1 cellular context compared by ENCODE assay signal in the genomic region with DNA sequence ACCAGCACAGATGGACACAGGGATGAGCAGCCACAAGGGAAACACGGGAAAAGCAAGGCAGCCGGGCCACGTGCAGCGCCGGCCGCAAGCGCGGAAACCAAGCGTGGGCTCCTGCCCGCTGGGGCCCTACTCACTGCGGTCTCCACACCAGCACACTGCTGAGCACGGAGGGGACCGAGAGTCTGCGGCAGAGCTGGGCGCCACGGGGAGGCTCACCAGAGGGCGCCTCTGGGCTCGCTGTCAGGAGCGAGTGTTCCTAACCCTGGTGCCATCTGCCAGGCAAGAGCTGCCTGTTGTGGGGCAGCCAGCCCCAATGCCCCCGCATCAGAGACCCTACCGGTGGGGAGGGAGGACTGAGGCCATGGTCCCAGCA.
TF ChIP-seq lines count a peak whose summit lies in the region.

No MANE protein-coding gene starts in this region.

TF ChIP-seq in HepG2, 621 proteins besides CTCF, POLR2A, EP300 and RAD21:
- peak; percentile 74 for TF ChIP-seq ZNF574 (CRISPR knock-in tag; IDR thresholded peaks at IDR 0.05)
- TF ChIP-seq DRAP1 (CRISPR knock-in tag; IDR thresholded peaks at IDR 0.05), result no peak
- TF ChIP-seq, protein P1, sequence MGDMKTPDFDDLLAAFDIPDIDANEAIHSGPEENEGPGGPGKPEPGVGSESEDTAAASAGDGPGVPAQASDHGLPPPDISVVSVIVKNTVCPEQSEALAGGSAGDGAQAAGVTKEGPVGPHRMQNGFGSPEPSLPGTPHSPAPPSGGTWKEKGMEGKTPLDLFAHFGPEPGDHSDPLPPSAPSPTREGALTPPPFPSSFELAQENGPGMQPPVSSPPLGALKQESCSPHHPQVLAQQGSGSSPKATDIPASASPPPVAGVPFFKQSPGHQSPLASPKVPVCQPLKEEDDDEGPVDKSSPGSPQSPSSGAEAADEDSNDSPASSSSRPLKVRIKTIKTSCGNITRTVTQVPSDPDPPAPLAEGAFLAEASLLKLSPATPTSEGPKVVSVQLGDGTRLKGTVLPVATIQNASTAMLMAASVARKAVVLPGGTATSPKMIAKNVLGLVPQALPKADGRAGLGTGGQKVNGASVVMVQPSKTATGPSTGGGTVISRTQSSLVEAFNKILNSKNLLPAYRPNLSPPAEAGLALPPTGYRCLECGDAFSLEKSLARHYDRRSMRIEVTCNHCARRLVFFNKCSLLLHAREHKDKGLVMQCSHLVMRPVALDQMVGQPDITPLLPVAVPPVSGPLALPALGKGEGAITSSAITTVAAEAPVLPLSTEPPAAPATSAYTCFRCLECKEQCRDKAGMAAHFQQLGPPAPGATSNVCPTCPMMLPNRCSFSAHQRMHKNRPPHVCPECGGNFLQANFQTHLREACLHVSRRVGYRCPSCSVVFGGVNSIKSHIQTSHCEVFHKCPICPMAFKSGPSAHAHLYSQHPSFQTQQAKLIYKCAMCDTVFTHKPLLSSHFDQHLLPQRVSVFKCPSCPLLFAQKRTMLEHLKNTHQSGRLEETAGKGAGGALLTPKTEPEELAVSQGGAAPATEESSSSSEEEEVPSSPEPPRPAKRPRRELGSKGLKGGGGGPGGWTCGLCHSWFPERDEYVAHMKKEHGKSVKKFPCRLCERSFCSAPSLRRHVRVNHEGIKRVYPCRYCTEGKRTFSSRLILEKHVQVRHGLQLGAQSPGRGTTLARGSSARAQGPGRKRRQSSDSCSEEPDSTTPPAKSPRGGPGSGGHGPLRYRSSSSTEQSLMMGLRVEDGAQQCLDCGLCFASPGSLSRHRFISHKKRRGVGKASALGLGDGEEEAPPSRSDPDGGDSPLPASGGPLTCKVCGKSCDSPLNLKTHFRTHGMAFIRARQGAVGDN (CRISPR knock-in tag; IDR thresholded peaks at IDR 0.05), result peak; percentile 40; the same call in 1 of the 2 replicates
- no peak for TF ChIP-seq STAT5B (CRISPR knock-in tag; IDR thresholded peaks at IDR 0.05)
- TF ChIP-seq, protein P2, sequence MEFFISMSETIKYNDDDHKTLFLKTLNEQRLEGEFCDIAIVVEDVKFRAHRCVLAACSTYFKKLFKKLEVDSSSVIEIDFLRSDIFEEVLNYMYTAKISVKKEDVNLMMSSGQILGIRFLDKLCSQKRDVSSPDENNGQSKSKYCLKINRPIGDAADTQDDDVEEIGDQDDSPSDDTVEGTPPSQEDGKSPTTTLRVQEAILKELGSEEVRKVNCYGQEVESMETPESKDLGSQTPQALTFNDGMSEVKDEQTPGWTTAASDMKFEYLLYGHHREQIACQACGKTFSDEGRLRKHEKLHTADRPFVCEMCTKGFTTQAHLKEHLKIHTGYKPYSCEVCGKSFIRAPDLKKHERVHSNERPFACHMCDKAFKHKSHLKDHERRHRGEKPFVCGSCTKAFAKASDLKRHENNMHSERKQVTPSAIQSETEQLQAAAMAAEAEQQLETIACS (CRISPR knock-in tag; IDR thresholded peaks at IDR 0.05), result 0 out of 2 replicates have a peak, but pooled peaks have one; percentile 33
- TF ChIP-seq STAG1 (CRISPR knock-in tag; IDR thresholded peaks at IDR 0.05), result peak; percentile 56
- no peak for TF ChIP-seq JUNB (CRISPR knock-in tag; IDR thresholded peaks at IDR 0.05; ENCODE audit: borderline replicate concordance)
- TF ChIP-seq HNRNPL (IDR thresholded peaks at IDR 0.05; ENCODE audit: low read depth, low read length), result 0 out of 2 replicates have a peak, but pooled peaks have one; percentile 56
- TF ChIP-seq ZBTB33 (CRISPR knock-in tag; IDR thresholded peaks at IDR 0.05), result peak; percentile 99
- TF ChIP-seq ZBTB38 (CRISPR knock-in tag; IDR thresholded peaks at IDR 0.05), result peak; percentile 62; the same call in 1 of the 2 replicates
